Comparison of ENCODE assay signal across 20 cellular contexts in genomic region chr6:149487316-149487715, GRCh38.
"Had no signal": no experiment of that assay in that cellular context is flagged by ENCODE, and none has a peak within 500 bp of the region (broad histone marks: within the 10 kb centered on the region; RNA-seq: fewer than 3 reads in every experiment).

No MANE protein-coding gene starts in this region.

- H3K27ac ChIP-seq: colonic mucosa, esophagus squamous epithelium, left ventricle myocardium inferior, tibial nerve, vagina had no signal

- H3K9me3 ChIP-seq: colonic mucosa, esophagus squamous epithelium, left ventricle myocardium inferior, mucosa of descending colon, tibial nerve, vagina had no signal

- H3K4me3 ChIP-seq: colonic mucosa, esophagus squamous epithelium, left ventricle myocardium inferior, mucosa of descending colon, tibial nerve, vagina had no signal

- H3K27me3 ChIP-seq: colonic mucosa, esophagus squamous epithelium, tibial nerve, vagina had no signal

- ATAC-seq: activated CD8-positive, alpha-beta memory T cell treated with anti-CD3 and anti-CD28 coated beads, Interleukin-2, amount 10 ng/mL, durations not matched to agents 7 days and 5 days; mucosa of descending colon; natural killer cell treated with Interleukin-12 subunit alpha and Interleukin-12 subunit beta and Interleukin-15 and Interleukin-18, amount 100 ng/mL, for 72 hours had no signal

- H3K4me3 Mint-ChIP-seq: activated CD8-positive, alpha-beta memory T cell treated with anti-CD3 and anti-CD28 coated beads, Interleukin-2, amount 10 ng/mL, durations not matched to agents 7 days and 5 days; activated naive CD8-positive, alpha-beta T cell treated with anti-CD3 and anti-CD28 coated beads for 36 hours; activated T-cell treated with anti-CD3 and anti-CD28 coated beads, Interleukin-2, amount 50 U/mL, for 24 hours; brain; natural killer cell treated with Interleukin-12 subunit alpha and Interleukin-12 subunit beta and Interleukin-15 and Interleukin-18, amount 100 ng/mL, for 72 hours had no signal

- H3K9me3 Mint-ChIP-seq: activated naive CD8-positive, alpha-beta T cell treated with anti-CD3 and anti-CD28 coated beads for 36 hours; activated T-cell treated with anti-CD3 and anti-CD28 coated beads, Interleukin-2, amount 50 U/mL, for 24 hours; brain; natural killer cell treated with Interleukin-12 subunit alpha and Interleukin-12 subunit beta and Interleukin-15 and Interleukin-18, amount 100 ng/mL, for 72 hours had no signal

- H3K27me3 Mint-ChIP-seq: activated CD8-positive, alpha-beta memory T cell treated with anti-CD3 and anti-CD28 coated beads, Interleukin-2, amount 10 ng/mL, durations not matched to agents 7 days and 5 days; activated naive CD8-positive, alpha-beta T cell treated with anti-CD3 and anti-CD28 coated beads for 36 hours; activated T-cell treated with anti-CD3 and anti-CD28 coated beads, Interleukin-2, amount 50 U/mL, for 24 hours; natural killer cell treated with Interleukin-12 subunit alpha and Interleukin-12 subunit beta and Interleukin-15 and Interleukin-18, amount 100 ng/mL, for 72 hours had no signal

- H3K36me3 ChIP-seq: colonic mucosa, esophagus squamous epithelium, left ventricle myocardium inferior, tibial nerve, vagina had no signal

- DNase-seq: activated CD4-positive, alpha-beta T cell treated with anti-CD3 and anti-CD28 coated beads, Interleukin-2, amount 50 U/mL, for 1 hour; activated CD4-positive, CD25-positive, alpha-beta regulatory T cell; activated effector memory CD4-positive, alpha-beta T cell treated with anti-CD3 and anti-CD28 coated beads, Interleukin-2, amount 50 U/mL, for 16 hours; activated naive CD8-positive, alpha-beta T cell treated with anti-CD3 and anti-CD28 coated beads for 36 hours; activated T-cell treated with anti-CD3 and anti-CD28 coated beads, Interleukin-2, amount 50 U/mL, for 24 hours; central memory CD4-positive, alpha-beta T cell; colonic mucosa; esophagus squamous epithelium; hippocampal formation; kidney; left ventricle myocardium inferior; mucosa of descending colon; retina; stimulated activated naive CD4-positive, alpha-beta T cell; T-helper 2 cell had no signal

- H3K36me3 Mint-ChIP-seq: brain; natural killer cell treated with Interleukin-12 subunit alpha and Interleukin-12 subunit beta and Interleukin-15 and Interleukin-18, amount 100 ng/mL, for 72 hours had no signal

- H3K27ac Mint-ChIP-seq: activated CD8-positive, alpha-beta memory T cell treated with anti-CD3 and anti-CD28 coated beads, Interleukin-2, amount 10 ng/mL, durations not matched to agents 7 days and 5 days; activated naive CD8-positive, alpha-beta T cell treated with anti-CD3 and anti-CD28 coated beads for 36 hours; activated T-cell treated with anti-CD3 and anti-CD28 coated beads, Interleukin-2, amount 50 U/mL, for 24 hours; brain; natural killer cell treated with Interleukin-12 subunit alpha and Interleukin-12 subunit beta and Interleukin-15 and Interleukin-18, amount 100 ng/mL, for 72 hours had no signal
